In genomic region chr5:56845277-56845676, GRCh38 we compare ENCODE assay signal across 2 cellular contexts.
TF ChIP-seq lines count a peak whose summit lies in the region.

No MANE protein-coding gene starts in this region.

TF ChIP-seq in A549, 52 proteins besides CTCF, POLR2A, EP300 and RAD21 (continued from another document):
- no peak for TF ChIP-seq HMGXB4 (CRISPR knock-in tag; IDR thresholded peaks at IDR 0.05; ENCODE audit: borderline replicate concordance)
- TF ChIP-seq MAZ (IDR thresholded peaks at IDR 0.05; ENCODE audit: borderline replicate concordance, low read depth, low read length) = no peak
- no peak for TF ChIP-seq FOSB (CRISPR knock-in tag; IDR thresholded peaks at IDR 0.05)
- no peak for TF ChIP-seq RFX5 (IDR thresholded peaks at IDR 0.05)
- no peak for TF ChIP-seq POLR2AphosphoS2 (conservative IDR thresholded peaks at IDR 0.05; ENCODE audit: low read length)
TF ChIP-seq in A549: peak in this region for 0.

TF ChIP-seq in WTC11, 78 proteins besides CTCF, POLR2A, EP300 and RAD21 (continued from another document):
- no peak for TF ChIP-seq USF1 (CRISPR knock-in tag; IDR thresholded peaks at IDR 0.05)
- no peak for TF ChIP-seq HMGA2 (CRISPR knock-in tag; IDR thresholded peaks at IDR 0.05)
- no peak for TF ChIP-seq ZNF425 (CRISPR knock-in tag; conservative IDR thresholded peaks at IDR 0.05)
- no peak for TF ChIP-seq NR2C2 (CRISPR knock-in tag; IDR thresholded peaks at IDR 0.05)
TF ChIP-seq in WTC11: peak in this region for 0.
